Comparison of ENCODE assay signal across 17 cellular contexts in the genomic region with DNA sequence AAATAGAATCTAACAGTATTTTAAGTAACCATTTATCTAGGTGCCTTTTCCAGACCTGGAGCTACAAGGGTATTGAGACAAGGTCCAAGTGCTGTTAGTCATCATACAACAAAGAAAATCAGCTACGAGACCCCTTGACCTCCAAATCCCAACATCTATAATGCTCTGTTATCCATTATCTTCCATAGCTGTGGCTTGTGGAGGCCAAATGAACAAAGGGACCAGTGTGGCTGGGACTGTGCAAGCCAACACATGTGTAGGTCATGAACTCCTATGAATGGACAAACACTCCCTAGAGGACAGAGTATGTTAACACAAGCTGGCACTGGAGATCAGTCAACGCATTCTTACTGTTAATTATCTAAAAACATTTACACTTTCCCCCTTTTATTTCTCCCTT.
DNase-seq lines count a peak whose midpoint lies in the region; ATAC-seq and TF ChIP-seq lines count a peak whose summit lies in the region.
"Had no signal": no experiment of that assay in that cellular context is flagged by ENCODE, and none has a peak within 500 bp of the region (broad histone marks: within the 10 kb centered on the region; RNA-seq: fewer than 3 reads in every experiment).

No MANE protein-coding gene starts in this region.

- no peaks in the 10 kb centered on the region for H3K9me3 Mint-ChIP-seq in endodermal cell
- H3K9me3 Mint-ChIP-seq in activated naive CD8-positive, alpha-beta T cell treated with anti-CD3 and anti-CD28 coated beads for 36 hours: no peaks in the 10 kb centered on the region
- H3K9me3 Mint-ChIP-seq: GM23338 had no signal

- in situ Hi-C loops in mammary epithelial cell (cut with MboI; ENCODE audit: low sequenced_read_pairs in 2 of 2): no loop called here

- H3K4me1 Mint-ChIP-seq in endodermal cell: peaks cover 7% of the 10 kb centered on the region
- no peaks in the 10 kb centered on the region for H3K4me1 Mint-ChIP-seq in activated naive CD8-positive, alpha-beta T cell treated with anti-CD3 and anti-CD28 coated beads for 36 hours
- H3K4me1 Mint-ChIP-seq: CD8-positive, alpha-beta memory T cell; GM23338 had no signal

- no peaks in the 10 kb centered on the region for H3K79me2 ChIP-seq in mammary epithelial cell (ENCODE audit: insufficient read depth, low read length)

- CTCF ChIA-PET in mammary epithelial cell (lab: Charles Lee; ENCODE audit: low non-redundant PET): no interaction called here

- no TSS peak for BruUV-seq in mammary epithelial cell (replicated peaks; lab: Mats Ljungman, UMichigan)

- dilution Hi-C loops in mammary epithelial cell (cut with HindIII; ENCODE audit: low sequenced_read_pairs): no loop called here

- ATAC-seq in right lobe of liver: peak in 2 of 4 donors; percentile 26 to 39
- ATAC-seq: GM23338, K562 had no signal

- H3K4me3 ChIP-seq in mammary epithelial cell (replicated peaks in 1 of 3; ENCODE audit: insufficient read depth in 1 of 3, low read depth in 2 of 3, low read length in 3 of 3): no peak overlapping the region
- H3K4me3 ChIP-seq in breast epithelium: no peak overlapping the region
- H3K4me3 ChIP-seq in endodermal cell (ENCODE audit: low read length): no peak overlapping the region
- H3K4me3 ChIP-seq in right lobe of liver: no peak overlapping the region
- no peak overlapping the region for H3K4me3 ChIP-seq in esophagus squamous epithelium
- H3K4me3 ChIP-seq in H7 (ENCODE audit: insufficient read depth, low read depth, low read length): no peak overlapping the region
- H3K4me3 ChIP-seq: BLaER1, GM23338, HAP-1, K562 had no signal

- H3K9ac ChIP-seq in mammary epithelial cell (ENCODE audit: insufficient read depth, low read length) (no peak overlapping the region), endodermal cell (ENCODE audit: extremely low read depth, low read length, poor library complexity, severe bottlenecking) (no peak overlapping the region)
- H3K9ac ChIP-seq: BLaER1 had no signal

- H3K27me3 Mint-ChIP-seq in endodermal cell (ENCODE audit: insufficient read depth): peaks cover 26% of the 10 kb centered on the region
- H3K27me3 Mint-ChIP-seq in activated naive CD8-positive, alpha-beta T cell treated with anti-CD3 and anti-CD28 coated beads for 36 hours: peaks cover 13% of the 10 kb centered on the region
- H3K27me3 Mint-ChIP-seq: CD8-positive, alpha-beta memory T cell had no signal

- 44% methylated on average over 2 of the region's 2 CpGs for WGBS in mammary epithelial cell (ENCODE audit: low coverage, missing lambda C conversion rate)
- WGBS in endodermal cell (ENCODE audit: insufficient coverage in 1 of 2, insufficient read length in 1 of 2), 2 experiments: 88 to 100% methylated on average over 1 to 2 of the region's 2 CpGs
- 77% methylated on average over 2 of the region's 2 CpGs for WGBS in right lobe of liver (ENCODE audit: insufficient coverage, low coverage, low lambda C conversion rate, missing lambda C conversion rate)
- WGBS in esophagus squamous epithelium, 2 donors: 78 to 82% methylated on average over 2 of the region's 2 CpGs

- TF ChIP-seq CTCF in mammary epithelial cell (conservative IDR thresholded peaks at IDR 0.05 in 1 of 2, IDR thresholded peaks at IDR 0.05 in 1 of 2; ENCODE audit: extremely low read depth in 1 of 2, insufficient read depth in 1 of 2, low read depth in 1 of 2, low read length in 2 of 2) (no peak), breast epithelium (IDR thresholded peaks at IDR 0.05) (no peak), endodermal cell (conservative IDR thresholded peaks at IDR 0.05) (peak; percentile 47), right lobe of liver (IDR thresholded peaks at IDR 0.05) (no peak), esophagus squamous epithelium (IDR thresholded peaks at IDR 0.05) (no peak)

- intact Hi-C loops in mammary epithelial cell (cut with micrococcal nuclease): loop anchor here (10.0 kb wide), 1 partner anchor 84 kb away; no protein-coding TSS in a partner anchor
- intact Hi-C loops in breast epithelium (cut with DNase I; ENCODE audit: low total_unique reads): loop anchor here (5.0 kb wide), 1 partner anchor 234 kb away; no protein-coding TSS in a partner anchor
- intact Hi-C loops in right lobe of liver (cut with DNase I): no loop called here
- intact Hi-C loops in esophagus squamous epithelium (cut with DNase I): no loop called here

- no peak overlapping the region for H3K4me2 ChIP-seq in mammary epithelial cell (ENCODE audit: insufficient read depth, low read depth, low read length)
- H3K4me2 ChIP-seq: BLaER1, GM23338 had no signal

- no peaks in the 10 kb centered on the region for H3K36me3 Mint-ChIP-seq in endodermal cell (ENCODE audit: low read depth)
- H3K36me3 Mint-ChIP-seq in activated naive CD8-positive, alpha-beta T cell treated with anti-CD3 and anti-CD28 coated beads for 36 hours: no peaks in the 10 kb centered on the region
- H3K36me3 Mint-ChIP-seq: CD8-positive, alpha-beta memory T cell had no signal

- H3K27ac Mint-ChIP-seq in endodermal cell: no peak overlapping the region
- H3K27ac Mint-ChIP-seq in activated naive CD8-positive, alpha-beta T cell treated with anti-CD3 and anti-CD28 coated beads for 36 hours: no peak overlapping the region
- H3K27ac Mint-ChIP-seq: CD8-positive, alpha-beta memory T cell; GM23338; HFFc6 had no signal

- H3K4me3 Mint-ChIP-seq in endodermal cell: no peak overlapping the region
- H3K4me3 Mint-ChIP-seq in activated naive CD8-positive, alpha-beta T cell treated with anti-CD3 and anti-CD28 coated beads for 36 hours: no peak overlapping the region
- H3K4me3 Mint-ChIP-seq: CD8-positive, alpha-beta memory T cell; GM23338; HFFc6 had no signal

- no peaks in the 10 kb centered on the region for H3K9me3 ChIP-seq in mammary epithelial cell (replicated peaks; ENCODE audit: insufficient read depth, low read length)
- H3K9me3 ChIP-seq in breast epithelium: no peaks in the 10 kb centered on the region
- no peaks in the 10 kb centered on the region for H3K9me3 ChIP-seq in endodermal cell (ENCODE audit: control insufficient read depth, low read length)
- H3K9me3 ChIP-seq in right lobe of liver: no peaks in the 10 kb centered on the region
- no peaks in the 10 kb centered on the region for H3K9me3 ChIP-seq in esophagus squamous epithelium
- H3K9me3 ChIP-seq: BLaER1, HAP-1 had no signal

- no peak for TF ChIP-seq POLR2A in breast epithelium (IDR thresholded peaks at IDR 0.05)
- no peak for TF ChIP-seq POLR2A in right lobe of liver (IDR thresholded peaks at IDR 0.05)
- TF ChIP-seq POLR2A in esophagus squamous epithelium (IDR thresholded peaks at IDR 0.05): no peak

- H3K27ac ChIP-seq in mammary epithelial cell (ENCODE audit: insufficient read depth, low read depth, low read length): no peak overlapping the region
- H3K27ac ChIP-seq in breast epithelium: no peak overlapping the region
- no peak overlapping the region for H3K27ac ChIP-seq in endodermal cell (ENCODE audit: low read depth, low read length)
- peak overlapping the region in 2 of 3 donors; percentile 44 to 59 for H3K27ac ChIP-seq in right lobe of liver
- H3K27ac ChIP-seq in esophagus squamous epithelium: no peak overlapping the region
- H3K27ac ChIP-seq: 22Rv1, BLaER1 had no signal

- H4K20me1 ChIP-seq in mammary epithelial cell (ENCODE audit: insufficient read depth, low read length): no peaks in the 10 kb centered on the region
- H4K20me1 ChIP-seq: BLaER1 had no signal

- peak; percentile 18 for DNase-seq in mammary epithelial cell
- DNase-seq in breast epithelium (ENCODE audit: low spot score in 2 of 2): no peak
- DNase-seq in endodermal cell: no peak
- DNase-seq in right lobe of liver: no peak
- no peak for DNase-seq in iPS-NIHi11 (ENCODE audit: low spot score)
- no peak for DNase-seq in esophagus squamous epithelium (lab: John Stamatoyannopoulos, UW)
- no peak for DNase-seq in H7
- no peak for DNase-seq in activated naive CD8-positive, alpha-beta T cell treated with anti-CD3 and anti-CD28 coated beads for 36 hours
- DNase-seq: AML-193; CD8-positive, alpha-beta memory T cell; DMS 273 treated with DMSO at 0.1 percent for 48 hours; HFFc6 had no signal

- H3K4me1 ChIP-seq in mammary epithelial cell (ENCODE audit: insufficient read depth, low read length): peaks cover 22% of the 10 kb centered on the region
- H3K4me1 ChIP-seq in breast epithelium: no peaks in the 10 kb centered on the region
- H3K4me1 ChIP-seq in endodermal cell (ENCODE audit: control insufficient read depth, insufficient read depth, low read length): no peaks in the 10 kb centered on the region
- peaks cover 0 to 16% (median 1%) of the 10 kb centered on the region in 4 donors for H3K4me1 ChIP-seq in right lobe of liver
- H3K4me1 ChIP-seq in esophagus squamous epithelium: no peaks in the 10 kb centered on the region
- H3K4me1 ChIP-seq: BLaER1, HAP-1 had no signal

- H3K27me3 ChIP-seq in mammary epithelial cell (ENCODE audit: insufficient read depth, low read length) (no peaks in the 10 kb centered on the region), breast epithelium (no peaks in the 10 kb centered on the region), endodermal cell (ENCODE audit: control insufficient read depth, insufficient read depth, low read length, poor library complexity, severe bottlenecking) (no peaks in the 10 kb centered on the region), right lobe of liver (no peaks in the 10 kb centered on the region), esophagus squamous epithelium (no peaks in the 10 kb centered on the region), H7 (ENCODE audit: control insufficient read depth, insufficient read depth, low read length) (no peaks in the 10 kb centered on the region)
- H3K27me3 ChIP-seq: BLaER1 had no signal

- no peaks in the 10 kb centered on the region for H3K36me3 ChIP-seq in mammary epithelial cell (ENCODE audit: insufficient read depth, low read length)
- no peaks in the 10 kb centered on the region for H3K36me3 ChIP-seq in breast epithelium
- peaks cover 4% of the 10 kb centered on the region for H3K36me3 ChIP-seq in endodermal cell (ENCODE audit: control insufficient read depth, insufficient read depth, low read length)
- H3K36me3 ChIP-seq in right lobe of liver: no peaks in the 10 kb centered on the region
- no peaks in the 10 kb centered on the region for H3K36me3 ChIP-seq in esophagus squamous epithelium
- H3K36me3 ChIP-seq in H7 (replicated peaks; ENCODE audit: control insufficient read depth, insufficient read depth, low read length): no peaks in the 10 kb centered on the region
- H3K36me3 ChIP-seq: BLaER1, HAP-1 had no signal

- H2AFZ ChIP-seq in mammary epithelial cell (ENCODE audit: low read depth, low read length): no peak overlapping the region
- H2AFZ ChIP-seq: GM23338 had no signal

Comparison
In these comparisons a context has a peak if more than half of its experiments do, and no peak if none do; other contexts are left out.
1. H3K27ac ChIP-seq: peak in right lobe of liver (2 of 3); none in mammary epithelial cell (single experiment), breast epithelium (0 of 2), endodermal cell (single experiment) and esophagus squamous epithelium (0 of 4).
2. intact Hi-C loops: an anchor here in mammary epithelial cell (10.0 kb wide) and breast epithelium (5.0 kb wide); none called in right lobe of liver and esophagus squamous epithelium.